Comparison of ENCODE assay signal across 24 cellular contexts in genomic region chr4:170662250-170662649, GRCh38.
"Had no signal": no experiment of that assay in that cellular context is flagged by ENCODE, and none has a peak within 500 bp of the region (broad histone marks: within the 10 kb centered on the region; RNA-seq: fewer than 3 reads in every experiment).

No MANE protein-coding gene starts in this region.

- H3K27ac ChIP-seq: brain microvascular endothelial cell, KMS-11, PC-9, SK-N-MC had no signal

- ATAC-seq: activated T-cell treated with anti-CD3 and anti-CD28 coated beads, Interleukin-2, amount 50 U/mL, for 72 hours; T-cell had no signal

- H3K27me3 ChIP-seq: brain microvascular endothelial cell had no signal

- H3K9ac ChIP-seq: KMS-11 had no signal

- H3K36me3 ChIP-seq: brain microvascular endothelial cell had no signal

- H2AFZ ChIP-seq: PC-9 had no signal

- H3K4me3 ChIP-seq: PC-9, SK-N-MC had no signal

- H3K4me2 ChIP-seq: KMS-11, PC-9 had no signal

- DNase-seq: activated CD4-positive, alpha-beta memory T cell treated with anti-CD3 and anti-CD28 coated beads for 36 hours; activated CD4-positive, alpha-beta T cell treated with anti-CD3 and anti-CD28 coated beads, Interleukin-2, amount 10 ng/mL, durations not matched to agents 7 days and 5 days; activated CD4-positive, CD25-positive, alpha-beta regulatory T cell; activated gamma-delta T cell treated with Interleukin-2 at 50 U/mL for 16 hours; activated naive CD4-positive, alpha-beta T cell treated with anti-CD3 and anti-CD28 coated beads, Interleukin-2, amount 10 ng/mL, durations not matched to agents 7 days and 5 days; activated naive CD8-positive, alpha-beta T cell treated with anti-CD3 and anti-CD28 coated beads for 36 hours; activated T-cell treated with anti-CD3 and anti-CD28 coated beads for 4 hours; activated T-cell treated with anti-CD3 and anti-CD28 coated beads, Interleukin-2, amount 50 U/mL, for 72 hours; brain microvascular endothelial cell; NCI-H1092; NCI-H1417; NCI-H1930; NCI-H2171; NCI-H2227 treated with DMSO at 0.1 percent for 48 hours; NCI-H446 treated with DMSO at 0.1 percent for 48 hours; NCI-H524 treated with DMSO at 0.1 percent for 48 hours; PC-9; SIG-M5; T-cell; T-helper 2 cell; T1000 had no signal

- FAIRE-seq: TTC549 had no signal
